Comparison of ENCODE assay signal across 1 cellular context in the genomic region with DNA sequence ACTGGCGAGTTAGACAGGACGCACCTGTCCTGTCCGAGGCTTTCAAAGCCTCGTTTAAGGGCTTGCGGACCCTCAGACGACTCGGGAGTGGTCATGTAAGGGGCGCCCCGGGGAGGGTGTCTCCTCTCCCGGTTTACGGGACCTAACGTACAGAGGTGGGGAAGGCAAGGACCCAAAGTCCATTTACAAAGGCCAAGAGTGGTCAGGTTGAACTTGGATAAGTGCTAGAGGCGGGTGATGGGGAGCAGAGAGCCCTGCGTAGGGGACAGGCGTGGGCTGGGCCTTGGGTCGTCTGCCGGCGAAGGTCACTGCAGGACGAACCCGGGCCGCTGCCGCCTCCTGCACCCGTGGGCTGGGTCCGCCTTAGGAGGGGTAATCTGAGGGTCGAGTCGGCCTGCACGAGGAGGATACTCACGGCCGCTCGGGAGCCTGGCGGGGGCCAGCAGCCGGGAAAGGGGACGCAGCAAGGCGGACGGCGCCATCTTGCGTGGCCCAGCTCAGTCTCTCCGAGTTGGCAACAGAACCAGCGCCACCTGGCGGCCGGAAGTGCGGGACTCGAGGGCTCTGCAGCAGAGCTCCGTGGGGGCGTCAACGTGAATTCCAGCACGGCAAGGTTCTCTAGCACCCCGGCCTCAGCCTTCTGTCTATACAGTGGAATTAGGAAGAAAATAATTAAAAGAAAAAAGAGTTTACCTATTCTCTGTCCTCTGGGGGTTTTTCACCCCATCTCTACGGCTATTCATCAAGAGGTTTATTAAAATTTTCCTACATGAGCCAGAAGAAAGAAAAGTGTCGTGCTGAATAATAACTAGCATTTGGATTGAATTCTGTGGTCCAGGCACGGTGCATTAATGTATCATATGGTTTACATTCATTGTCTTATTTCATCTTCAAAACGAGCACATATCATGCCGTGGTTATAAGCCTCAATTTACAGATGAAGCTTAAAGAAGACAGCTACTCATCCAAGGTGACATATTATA.
A peak's percentile ranks its signal among the peaks of the same experiment; 100 is the strongest.
TF ChIP-seq lines count a peak whose summit lies in the region.

No MANE protein-coding gene starts in this region.

TF ChIP-seq in K562, 482 proteins besides CTCF, POLR2A, EP300 and RAD21 (continued from another document and continues in another):
- TF ChIP-seq, protein P1, sequence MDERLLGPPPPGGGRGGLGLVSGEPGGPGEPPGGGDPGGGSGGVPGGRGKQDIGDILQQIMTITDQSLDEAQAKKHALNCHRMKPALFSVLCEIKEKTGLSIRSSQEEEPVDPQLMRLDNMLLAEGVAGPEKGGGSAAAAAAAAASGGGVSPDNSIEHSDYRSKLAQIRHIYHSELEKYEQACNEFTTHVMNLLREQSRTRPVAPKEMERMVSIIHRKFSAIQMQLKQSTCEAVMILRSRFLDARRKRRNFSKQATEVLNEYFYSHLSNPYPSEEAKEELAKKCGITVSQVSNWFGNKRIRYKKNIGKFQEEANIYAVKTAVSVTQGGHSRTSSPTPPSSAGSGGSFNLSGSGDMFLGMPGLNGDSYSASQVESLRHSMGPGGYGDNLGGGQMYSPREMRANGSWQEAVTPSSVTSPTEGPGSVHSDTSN (CRISPR knock-in tag; IDR thresholded peaks at IDR 0.05; ENCODE audit: low read depth), result no peak
- TF ChIP-seq, protein P1 (tag; conservative IDR thresholded peaks at IDR 0.05; ENCODE audit: low read depth), result no peak
- TF ChIP-seq SMARCB1 (IDR thresholded peaks at IDR 0.05; ENCODE audit: insufficient read length, low read depth) (no peak), ZFX (CRISPR knock-in tag; IDR thresholded peaks at IDR 0.05) (peak; percentile 100), ZNF263 (CRISPR knock-in tag; IDR thresholded peaks at IDR 0.05; ENCODE audit: borderline replicate concordance) (peak; percentile 66), NEUROD1 (IDR thresholded peaks at IDR 0.05; ENCODE audit: borderline replicate concordance, low read depth, low read length, partially characterized antibody) (peak; percentile 75), ILF3 (IDR thresholded peaks at IDR 0.05; ENCODE audit: borderline replicate concordance) (peak; percentile 90), SRSF7 (optimal IDR thresholded peaks at IDR 0.05; ENCODE audit: low read depth, low read length) (no peak), ZNF764 (CRISPR knock-in tag; IDR thresholded peaks at IDR 0.05; ENCODE audit: low read depth) (0 out of 2 replicates have a peak, but pooled peaks have one; percentile 4), CBX5 (IDR thresholded peaks at IDR 0.05; ENCODE audit: borderline replicate concordance, low read depth) (no peak), TOE1 (IDR thresholded peaks at IDR 0.05; ENCODE audit: borderline replicate concordance) (0 out of 2 replicates have a peak, but pooled peaks have one; percentile 72), TOE1 (CRISPR knock-in tag; IDR thresholded peaks at IDR 0.05; ENCODE audit: borderline replicate concordance, low read depth) (0 out of 2 replicates have a peak, but pooled peaks have one; percentile 40), SNIP1 (IDR thresholded peaks at IDR 0.05; ENCODE audit: low read depth) (no peak), CXXC5 (CRISPR knock-in tag; IDR thresholded peaks at IDR 0.05) (peak; percentile 85), RBM39 (optimal IDR thresholded peaks at IDR 0.05; ENCODE audit: low read depth, low read length) (no peak), ELF1 (tag; IDR thresholded peaks at IDR 0.05) (peak; percentile 36; the same call in 1 of the 2 replicates), ATF7 (IDR thresholded peaks at IDR 0.05) (peak; percentile 62; the same call in 1 of the 2 replicates), MTA2 (IDR thresholded peaks at IDR 0.05; ENCODE audit: low read depth) (no peak), NR2C1 (IDR thresholded peaks at IDR 0.05) (no peak), NR2C1 (tag; IDR thresholded peaks at IDR 0.05) (peak; percentile 55; the same call in 1 of the 2 replicates), PHF20 (IDR thresholded peaks at IDR 0.05; ENCODE audit: partially characterized antibody) (peak; percentile 80), TBP (optimal IDR thresholded peaks at IDR 0.05; ENCODE audit: low read depth, low read length) (peak; percentile 95), HDGF (IDR thresholded peaks at IDR 0.05) (peak; percentile 69; the same call in 1 of the 2 replicates), ZNF239 (CRISPR knock-in tag; IDR thresholded peaks at IDR 0.05) (no peak), ZNF668 (CRISPR knock-in tag; IDR thresholded peaks at IDR 0.05) (no peak), ARID1B (IDR thresholded peaks at IDR 0.05) (0 out of 2 replicates have a peak, but pooled peaks have one; percentile 36), RUNX1 (IDR thresholded peaks at IDR 0.05; ENCODE audit: low read depth) (no peak), SREBF1 (IDR thresholded peaks at IDR 0.05; ENCODE audit: borderline replicate concordance, low read depth, low read length) (no peak), KLF13 (tag; IDR thresholded peaks at IDR 0.05; ENCODE audit: borderline replicate concordance, low read depth) (peak; percentile 87; the same call in 1 of the 2 replicates), RNF2 (IDR thresholded peaks at IDR 0.05) (peak; percentile 48; the same call in 1 of the 2 replicates)
- TF ChIP-seq, protein P2, sequence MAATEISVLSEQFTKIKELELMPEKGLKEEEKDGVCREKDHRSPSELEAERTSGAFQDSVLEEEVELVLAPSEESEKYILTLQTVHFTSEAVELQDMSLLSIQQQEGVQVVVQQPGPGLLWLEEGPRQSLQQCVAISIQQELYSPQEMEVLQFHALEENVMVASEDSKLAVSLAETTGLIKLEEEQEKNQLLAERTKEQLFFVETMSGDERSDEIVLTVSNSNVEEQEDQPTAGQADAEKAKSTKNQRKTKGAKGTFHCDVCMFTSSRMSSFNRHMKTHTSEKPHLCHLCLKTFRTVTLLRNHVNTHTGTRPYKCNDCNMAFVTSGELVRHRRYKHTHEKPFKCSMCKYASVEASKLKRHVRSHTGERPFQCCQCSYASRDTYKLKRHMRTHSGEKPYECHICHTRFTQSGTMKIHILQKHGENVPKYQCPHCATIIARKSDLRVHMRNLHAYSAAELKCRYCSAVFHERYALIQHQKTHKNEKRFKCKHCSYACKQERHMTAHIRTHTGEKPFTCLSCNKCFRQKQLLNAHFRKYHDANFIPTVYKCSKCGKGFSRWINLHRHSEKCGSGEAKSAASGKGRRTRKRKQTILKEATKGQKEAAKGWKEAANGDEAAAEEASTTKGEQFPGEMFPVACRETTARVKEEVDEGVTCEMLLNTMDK (IDR thresholded peaks at IDR 0.05; ENCODE audit: borderline replicate concordance, insufficient read depth, low read depth, low read length, poor library complexity, severe bottlenecking), result peak; percentile 98
- TF ChIP-seq, protein P3, sequence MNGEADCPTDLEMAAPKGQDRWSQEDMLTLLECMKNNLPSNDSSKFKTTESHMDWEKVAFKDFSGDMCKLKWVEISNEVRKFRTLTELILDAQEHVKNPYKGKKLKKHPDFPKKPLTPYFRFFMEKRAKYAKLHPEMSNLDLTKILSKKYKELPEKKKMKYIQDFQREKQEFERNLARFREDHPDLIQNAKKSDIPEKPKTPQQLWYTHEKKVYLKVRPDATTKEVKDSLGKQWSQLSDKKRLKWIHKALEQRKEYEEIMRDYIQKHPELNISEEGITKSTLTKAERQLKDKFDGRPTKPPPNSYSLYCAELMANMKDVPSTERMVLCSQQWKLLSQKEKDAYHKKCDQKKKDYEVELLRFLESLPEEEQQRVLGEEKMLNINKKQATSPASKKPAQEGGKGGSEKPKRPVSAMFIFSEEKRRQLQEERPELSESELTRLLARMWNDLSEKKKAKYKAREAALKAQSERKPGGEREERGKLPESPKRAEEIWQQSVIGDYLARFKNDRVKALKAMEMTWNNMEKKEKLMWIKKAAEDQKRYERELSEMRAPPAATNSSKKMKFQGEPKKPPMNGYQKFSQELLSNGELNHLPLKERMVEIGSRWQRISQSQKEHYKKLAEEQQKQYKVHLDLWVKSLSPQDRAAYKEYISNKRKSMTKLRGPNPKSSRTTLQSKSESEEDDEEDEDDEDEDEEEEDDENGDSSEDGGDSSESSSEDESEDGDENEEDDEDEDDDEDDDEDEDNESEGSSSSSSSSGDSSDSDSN (IDR thresholded peaks at IDR 0.05; ENCODE audit: borderline replicate concordance in 1 of 2, low read depth in 2 of 2, low read length in 2 of 2), result peak; percentile 20 to 75; a peak in 1 of 4 replicates
- TF ChIP-seq, protein P4, sequence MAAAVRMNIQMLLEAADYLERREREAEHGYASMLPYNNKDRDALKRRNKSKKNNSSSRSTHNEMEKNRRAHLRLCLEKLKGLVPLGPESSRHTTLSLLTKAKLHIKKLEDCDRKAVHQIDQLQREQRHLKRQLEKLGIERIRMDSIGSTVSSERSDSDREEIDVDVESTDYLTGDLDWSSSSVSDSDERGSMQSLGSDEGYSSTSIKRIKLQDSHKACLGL (CRISPR knock-in tag; IDR thresholded peaks at IDR 0.05; ENCODE audit: borderline replicate concordance, poor library complexity, severe bottlenecking), result no peak
- TF ChIP-seq, protein P5, sequence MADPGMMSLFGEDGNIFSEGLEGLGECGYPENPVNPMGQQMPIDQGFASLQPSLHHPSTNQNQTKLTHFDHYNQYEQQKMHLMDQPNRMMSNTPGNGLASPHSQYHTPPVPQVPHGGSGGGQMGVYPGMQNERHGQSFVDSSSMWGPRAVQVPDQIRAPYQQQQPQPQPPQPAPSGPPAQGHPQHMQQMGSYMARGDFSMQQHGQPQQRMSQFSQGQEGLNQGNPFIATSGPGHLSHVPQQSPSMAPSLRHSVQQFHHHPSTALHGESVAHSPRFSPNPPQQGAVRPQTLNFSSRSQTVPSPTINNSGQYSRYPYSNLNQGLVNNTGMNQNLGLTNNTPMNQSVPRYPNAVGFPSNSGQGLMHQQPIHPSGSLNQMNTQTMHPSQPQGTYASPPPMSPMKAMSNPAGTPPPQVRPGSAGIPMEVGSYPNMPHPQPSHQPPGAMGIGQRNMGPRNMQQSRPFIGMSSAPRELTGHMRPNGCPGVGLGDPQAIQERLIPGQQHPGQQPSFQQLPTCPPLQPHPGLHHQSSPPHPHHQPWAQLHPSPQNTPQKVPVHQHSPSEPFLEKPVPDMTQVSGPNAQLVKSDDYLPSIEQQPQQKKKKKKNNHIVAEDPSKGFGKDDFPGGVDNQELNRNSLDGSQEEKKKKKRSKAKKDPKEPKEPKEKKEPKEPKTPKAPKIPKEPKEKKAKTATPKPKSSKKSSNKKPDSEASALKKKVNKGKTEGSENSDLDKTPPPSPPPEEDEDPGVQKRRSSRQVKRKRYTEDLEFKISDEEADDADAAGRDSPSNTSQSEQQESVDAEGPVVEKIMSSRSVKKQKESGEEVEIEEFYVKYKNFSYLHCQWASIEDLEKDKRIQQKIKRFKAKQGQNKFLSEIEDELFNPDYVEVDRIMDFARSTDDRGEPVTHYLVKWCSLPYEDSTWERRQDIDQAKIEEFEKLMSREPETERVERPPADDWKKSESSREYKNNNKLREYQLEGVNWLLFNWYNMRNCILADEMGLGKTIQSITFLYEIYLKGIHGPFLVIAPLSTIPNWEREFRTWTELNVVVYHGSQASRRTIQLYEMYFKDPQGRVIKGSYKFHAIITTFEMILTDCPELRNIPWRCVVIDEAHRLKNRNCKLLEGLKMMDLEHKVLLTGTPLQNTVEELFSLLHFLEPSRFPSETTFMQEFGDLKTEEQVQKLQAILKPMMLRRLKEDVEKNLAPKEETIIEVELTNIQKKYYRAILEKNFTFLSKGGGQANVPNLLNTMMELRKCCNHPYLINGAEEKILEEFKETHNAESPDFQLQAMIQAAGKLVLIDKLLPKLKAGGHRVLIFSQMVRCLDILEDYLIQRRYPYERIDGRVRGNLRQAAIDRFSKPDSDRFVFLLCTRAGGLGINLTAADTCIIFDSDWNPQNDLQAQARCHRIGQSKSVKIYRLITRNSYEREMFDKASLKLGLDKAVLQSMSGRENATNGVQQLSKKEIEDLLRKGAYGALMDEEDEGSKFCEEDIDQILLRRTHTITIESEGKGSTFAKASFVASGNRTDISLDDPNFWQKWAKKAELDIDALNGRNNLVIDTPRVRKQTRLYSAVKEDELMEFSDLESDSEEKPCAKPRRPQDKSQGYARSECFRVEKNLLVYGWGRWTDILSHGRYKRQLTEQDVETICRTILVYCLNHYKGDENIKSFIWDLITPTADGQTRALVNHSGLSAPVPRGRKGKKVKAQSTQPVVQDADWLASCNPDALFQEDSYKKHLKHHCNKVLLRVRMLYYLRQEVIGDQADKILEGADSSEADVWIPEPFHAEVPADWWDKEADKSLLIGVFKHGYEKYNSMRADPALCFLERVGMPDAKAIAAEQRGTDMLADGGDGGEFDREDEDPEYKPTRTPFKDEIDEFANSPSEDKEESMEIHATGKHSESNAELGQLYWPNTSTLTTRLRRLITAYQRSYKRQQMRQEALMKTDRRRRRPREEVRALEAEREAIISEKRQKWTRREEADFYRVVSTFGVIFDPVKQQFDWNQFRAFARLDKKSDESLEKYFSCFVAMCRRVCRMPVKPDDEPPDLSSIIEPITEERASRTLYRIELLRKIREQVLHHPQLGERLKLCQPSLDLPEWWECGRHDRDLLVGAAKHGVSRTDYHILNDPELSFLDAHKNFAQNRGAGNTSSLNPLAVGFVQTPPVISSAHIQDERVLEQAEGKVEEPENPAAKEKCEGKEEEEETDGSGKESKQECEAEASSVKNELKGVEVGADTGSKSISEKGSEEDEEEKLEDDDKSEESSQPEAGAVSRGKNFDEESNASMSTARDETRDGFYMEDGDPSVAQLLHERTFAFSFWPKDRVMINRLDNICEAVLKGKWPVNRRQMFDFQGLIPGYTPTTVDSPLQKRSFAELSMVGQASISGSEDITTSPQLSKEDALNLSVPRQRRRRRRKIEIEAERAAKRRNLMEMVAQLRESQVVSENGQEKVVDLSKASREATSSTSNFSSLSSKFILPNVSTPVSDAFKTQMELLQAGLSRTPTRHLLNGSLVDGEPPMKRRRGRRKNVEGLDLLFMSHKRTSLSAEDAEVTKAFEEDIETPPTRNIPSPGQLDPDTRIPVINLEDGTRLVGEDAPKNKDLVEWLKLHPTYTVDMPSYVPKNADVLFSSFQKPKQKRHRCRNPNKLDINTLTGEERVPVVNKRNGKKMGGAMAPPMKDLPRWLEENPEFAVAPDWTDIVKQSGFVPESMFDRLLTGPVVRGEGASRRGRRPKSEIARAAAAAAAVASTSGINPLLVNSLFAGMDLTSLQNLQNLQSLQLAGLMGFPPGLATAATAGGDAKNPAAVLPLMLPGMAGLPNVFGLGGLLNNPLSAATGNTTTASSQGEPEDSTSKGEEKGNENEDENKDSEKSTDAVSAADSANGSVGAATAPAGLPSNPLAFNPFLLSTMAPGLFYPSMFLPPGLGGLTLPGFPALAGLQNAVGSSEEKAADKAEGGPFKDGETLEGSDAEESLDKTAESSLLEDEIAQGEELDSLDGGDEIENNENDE (IDR thresholded peaks at IDR 0.05; ENCODE audit: low read depth, low read length), result no peak
- TF ChIP-seq, protein P6, sequence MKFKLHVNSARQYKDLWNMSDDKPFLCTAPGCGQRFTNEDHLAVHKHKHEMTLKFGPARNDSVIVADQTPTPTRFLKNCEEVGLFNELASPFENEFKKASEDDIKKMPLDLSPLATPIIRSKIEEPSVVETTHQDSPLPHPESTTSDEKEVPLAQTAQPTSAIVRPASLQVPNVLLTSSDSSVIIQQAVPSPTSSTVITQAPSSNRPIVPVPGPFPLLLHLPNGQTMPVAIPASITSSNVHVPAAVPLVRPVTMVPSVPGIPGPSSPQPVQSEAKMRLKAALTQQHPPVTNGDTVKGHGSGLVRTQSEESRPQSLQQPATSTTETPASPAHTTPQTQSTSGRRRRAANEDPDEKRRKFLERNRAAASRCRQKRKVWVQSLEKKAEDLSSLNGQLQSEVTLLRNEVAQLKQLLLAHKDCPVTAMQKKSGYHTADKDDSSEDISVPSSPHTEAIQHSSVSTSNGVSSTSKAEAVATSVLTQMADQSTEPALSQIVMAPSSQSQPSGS (CRISPR knock-in tag; IDR thresholded peaks at IDR 0.05), result no peak
